ENCODE assay signal across 9 cellular contexts in genomic region chr3:46359748-46360509, GRCh38. TPM values are rescaled to one million over a fixed set of nuclear protein-coding genes. Genes with fewer than 3 reads are reported as not detected.
DNase-seq lines count a peak whose midpoint lies in the region; ATAC-seq lines count a peak whose summit lies in the region.
"Had no signal": no experiment of that assay in that cellular context is flagged by ENCODE, and none has a peak within 500 bp of the region (broad histone marks: within the 10 kb centered on the region; RNA-seq: fewer than 3 reads in every experiment).

No MANE protein-coding gene starts in this region.

- peak overlapping the region; percentile 92 for H3K27ac Mint-ChIP-seq in T-helper 17 cell

- H3K4me3 Mint-ChIP-seq in T-helper 17 cell: peak overlapping the region; percentile 68

- H3K9me3 ChIP-seq in T-helper 17 cell (ENCODE audit: control insufficient read depth, low read length, poor library complexity, severe bottlenecking): no peaks in the 10 kb centered on the region
- H3K9me3 ChIP-seq in muscle layer of duodenum (ENCODE audit: control insufficient read depth in 1 of 2, low read length in 2 of 2): no peaks in the 10 kb centered on the region

- H3K27me3 ChIP-seq in muscle layer of duodenum (ENCODE audit: low read depth, low read length): no peaks in the 10 kb centered on the region

- no peaks in the 10 kb centered on the region for H3K27me3 Mint-ChIP-seq in T-helper 17 cell

- H3K27ac ChIP-seq in muscle layer of duodenum (ENCODE audit: low read length): peak overlapping the region; percentile 48

- peaks cover 50% of the 10 kb centered on the region for H3K4me1 Mint-ChIP-seq in T-helper 17 cell

- no peak overlapping the region for H3K4me3 ChIP-seq in muscle layer of duodenum (ENCODE audit: low read depth in 1 of 2, low read length in 2 of 2)

- DNase-seq in NCI-H510A (lab: John Stamatoyannopoulos, UW) (peak; percentile 9), NCI-H510A treated with DMSO at 0.1 percent for 48 hours (lab: John Stamatoyannopoulos, UW) (no peak), T-helper 17 cell (no peak), AML-193 (lab: John Stamatoyannopoulos, UW) (no peak), dedifferentiated amniotic fluid mesenchymal stem cell (ENCODE audit: extremely low spot score) (no peak)

- H3K36me3 ChIP-seq in muscle layer of duodenum (ENCODE audit: control insufficient read depth in 1 of 2, insufficient read depth in 2 of 2, low read length in 2 of 2): no peaks in the 10 kb centered on the region

- peak; percentile 55 for ATAC-seq in HG03469 (IDR thresholded peaks at IDR 0.05; ENCODE audit: unreplicated experiment)
- peak; percentile 57 for ATAC-seq in T-helper 17 cell
- ATAC-seq in GM21526 (IDR thresholded peaks at IDR 0.05; ENCODE audit: low FRiP score, unreplicated experiment): no peak

- H3K4me1 ChIP-seq in muscle layer of duodenum (ENCODE audit: control insufficient read depth in 1 of 2, insufficient read depth in 2 of 2, low read length in 2 of 2): peaks cover 10 to 18% of the 10 kb centered on the region in 2 donors

- H3K36me3 Mint-ChIP-seq in T-helper 17 cell (ENCODE audit: low read depth): peaks cover 16% of the 10 kb centered on the region

RNA-seq across cellular contexts. Expression of gene CCR2, which starts 6.0 kb away (rescaled TPM):
- total RNA-seq in T-helper 17 cell: 10 to 100 TPM; 12.4 to 14.2 TPM
- total RNA-seq: SK-MEL-5 had no signal

RNA-seq across cellular contexts. Expression of gene CCR5, which starts 10.8 kb away (rescaled TPM):
- 1 to 10 TPM; 3.2 to 8.3 TPM for total RNA-seq in T-helper 17 cell
- total RNA-seq: SK-MEL-5 had no signal

RNA-seq across cellular contexts. Expression of gene CCRL2, which starts 47.1 kb away (rescaled TPM):
- total RNA-seq in T-helper 17 cell: 1 to 10 TPM; 1.9 to 2.4 TPM
- total RNA-seq: SK-MEL-5 had no signal
